In genomic region chr13:98488736-98489135, GRCh38 we compare ENCODE assay signal across 10 cellular contexts.
DNase-seq lines count a peak whose midpoint lies in the region; ATAC-seq and TF ChIP-seq lines count a peak whose summit lies in the region.
"Had no signal": no experiment of that assay in that cellular context is flagged by ENCODE, and none has a peak within 500 bp of the region (broad histone marks: within the 10 kb centered on the region; RNA-seq: fewer than 3 reads in every experiment).

No MANE protein-coding gene starts in this region.

- peak; percentile 30 for DNase-seq in activated CD8-positive, alpha-beta memory T cell treated with anti-CD3 and anti-CD28 coated beads for 24 hours
- no peak for DNase-seq in activated CD8-positive, alpha-beta memory T cell treated with anti-CD3 and anti-CD28 coated beads, Interleukin-2, amount 50 U/mL, for 4 hours
- DNase-seq in RPMI8226 (peak; percentile 86), HuH-7.5 (ENCODE audit: low spot score) (no peak), NCI-H82 treated with DMSO at 0.1 percent for 48 hours (lab: John Stamatoyannopoulos, UW; ENCODE audit: unreplicated experiment) (no peak), HFFc6 (no peak)
- DNase-seq: tibial artery had no signal

- no peaks in the 10 kb centered on the region for H3K27me3 Mint-ChIP-seq in stimulated activated memory B cell treated with anti-CD40 and anti-IgM and Interleukin-4, amounts not matched to agents 10 μg/mL and 1 μg/mL and 100 μg/mL, for 72 hours
- H3K27me3 Mint-ChIP-seq in HFFc6 (ENCODE audit: insufficient read depth): peaks cover 6% of the 10 kb centered on the region

- peak overlapping the region; percentile 40 for H3K27ac Mint-ChIP-seq in stimulated activated memory B cell treated with anti-CD40 and anti-IgM and Interleukin-4, amounts not matched to agents 10 μg/mL and 1 μg/mL and 100 μg/mL, for 72 hours
- H3K27ac Mint-ChIP-seq in HFFc6: no peak overlapping the region

- ATAC-seq in HG02852 (IDR thresholded peaks at IDR 0.05; ENCODE audit: unreplicated experiment): peak; percentile 58
- ATAC-seq in stimulated activated memory B cell treated with anti-CD40 and anti-IgM and Interleukin-4, amounts not matched to agents 10 μg/mL and 1 μg/mL and 100 μg/mL, for 72 hours: peak; percentile 76
- ATAC-seq: A549 had no signal

- no peaks in the 10 kb centered on the region for H3K9me3 Mint-ChIP-seq in stimulated activated memory B cell treated with anti-CD40 and anti-IgM and Interleukin-4, amounts not matched to agents 10 μg/mL and 1 μg/mL and 100 μg/mL, for 72 hours
- H3K9me3 Mint-ChIP-seq in HFFc6: no peaks in the 10 kb centered on the region

- no peak overlapping the region for H3K4me3 Mint-ChIP-seq in stimulated activated memory B cell treated with anti-CD40 and anti-IgM and Interleukin-4, amounts not matched to agents 10 μg/mL and 1 μg/mL and 100 μg/mL, for 72 hours
- no peak overlapping the region for H3K4me3 Mint-ChIP-seq in HFFc6

- peaks cover 90% of the 10 kb centered on the region for H3K4me1 Mint-ChIP-seq in stimulated activated memory B cell treated with anti-CD40 and anti-IgM and Interleukin-4, amounts not matched to agents 10 μg/mL and 1 μg/mL and 100 μg/mL, for 72 hours
- H3K4me1 Mint-ChIP-seq in HFFc6 (ENCODE audit: low read depth): peaks cover 86% of the 10 kb centered on the region

- peaks cover 14% of the 10 kb centered on the region for H3K36me3 Mint-ChIP-seq in stimulated activated memory B cell treated with anti-CD40 and anti-IgM and Interleukin-4, amounts not matched to agents 10 μg/mL and 1 μg/mL and 100 μg/mL, for 72 hours
- H3K36me3 Mint-ChIP-seq in HFFc6 (ENCODE audit: low read depth): no peaks in the 10 kb centered on the region

- no peak for TF ChIP-seq CTCF in HFFc6 (IDR thresholded peaks at IDR 0.05)

Comparison
In these comparisons a context has a peak if more than half of its experiments do, and no peak if none do; other contexts are left out.
1. DNase-seq: peak in activated CD8-positive, alpha-beta memory T cell treated with anti-CD3 and anti-CD28 coated beads for 24 hours (single experiment) and RPMI8226 (single experiment); none in activated CD8-positive, alpha-beta memory T cell treated with anti-CD3 and anti-CD28 coated beads, Interleukin-2, amount 50 U/mL, for 4 hours (single experiment), HuH-7.5 (single experiment), NCI-H82 treated with DMSO at 0.1 percent for 48 hours (single experiment) and HFFc6 (single experiment).